Comparison of ENCODE assay signal across 8 cellular contexts in the genomic region with DNA sequence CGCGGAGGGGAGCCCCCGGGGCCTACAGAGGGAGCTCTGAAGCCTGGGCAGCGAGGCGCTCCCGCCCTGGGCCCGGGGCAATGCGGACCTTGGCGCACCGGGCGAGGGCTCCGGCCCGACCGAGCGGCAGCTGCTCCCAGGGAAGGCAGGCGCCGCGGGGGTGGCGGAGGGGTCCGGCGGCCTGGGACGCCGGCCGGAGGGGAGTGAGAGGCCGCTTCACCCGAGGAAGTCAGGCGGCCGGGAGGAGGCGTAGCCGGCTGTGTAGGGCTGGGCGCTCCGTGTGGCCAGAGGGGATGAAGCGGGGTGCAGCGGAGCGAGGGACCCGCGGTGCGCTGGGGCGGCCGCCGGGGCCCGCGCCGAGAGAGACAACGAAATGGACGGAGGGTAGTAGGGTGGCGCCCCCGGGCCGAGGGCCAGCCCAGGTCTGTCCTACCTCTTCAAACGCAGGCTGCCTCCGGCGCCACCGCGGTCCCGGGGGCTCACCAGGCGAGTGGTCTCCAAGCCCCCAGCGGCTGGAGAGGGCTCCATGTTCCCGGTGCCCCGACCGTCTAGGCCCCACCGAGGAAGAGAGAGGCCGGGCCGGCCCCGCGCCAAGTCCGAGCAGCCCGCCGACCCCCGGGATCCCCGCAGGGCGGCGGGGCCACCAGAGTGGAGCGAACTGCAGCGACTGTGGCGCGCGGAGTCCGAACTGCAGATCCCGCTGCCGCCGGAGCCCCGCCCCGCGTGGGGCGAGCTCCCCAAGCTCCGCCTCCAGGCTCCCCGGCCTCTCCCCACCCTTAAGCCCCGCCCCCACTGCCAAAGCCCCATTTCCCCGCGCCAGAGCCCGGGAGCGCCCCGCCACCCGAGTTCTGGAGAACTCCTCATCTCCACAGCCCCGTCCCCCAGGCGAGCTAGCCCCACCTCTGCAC. TPM values are rescaled to one million over a fixed set of nuclear protein-coding genes. Genes with fewer than 3 reads are reported as not detected.
DNase-seq lines count a peak whose midpoint lies in the region; ATAC-seq, FAIRE-seq and TF ChIP-seq lines count a peak whose summit lies in the region.

A gene with protein sequence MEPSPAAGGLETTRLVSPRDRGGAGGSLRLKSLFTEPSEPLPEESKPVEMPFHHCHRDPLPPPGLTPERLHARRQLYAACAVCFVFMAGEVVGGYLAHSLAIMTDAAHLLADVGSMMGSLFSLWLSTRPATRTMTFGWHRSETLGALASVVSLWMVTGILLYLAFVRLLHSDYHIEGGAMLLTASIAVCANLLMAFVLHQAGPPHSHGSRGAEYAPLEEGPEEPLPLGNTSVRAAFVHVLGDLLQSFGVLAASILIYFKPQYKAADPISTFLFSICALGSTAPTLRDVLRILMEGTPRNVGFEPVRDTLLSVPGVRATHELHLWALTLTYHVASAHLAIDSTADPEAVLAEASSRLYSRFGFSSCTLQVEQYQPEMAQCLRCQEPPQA (minus strand): TSS at position 669 of the 908 bp plus-strand sequence. CDS start 141 bp downstream, at position 528.

- no peaks in the 10 kb centered on the region for H3K9me3 Mint-ChIP-seq in progenitor cell of endocrine pancreas (ENCODE audit: low read depth)

- POLR2A ChIA-PET in AG04450 (lab: Yijun Ruan, JAX): interaction anchor here (0.6 kb wide), 1 partner anchor 9 kb away, joined by 3 read pairs; no protein-coding TSS in a partner anchor

- no peak for TF ChIP-seq CTCF in AG04450 (IDR thresholded peaks at IDR 0.05; ENCODE audit: low read depth, low read length)
- TF ChIP-seq CTCF in cardiac muscle cell (IDR thresholded peaks at IDR 0.05; ENCODE audit: low read depth, low read length): no peak
- no peak for TF ChIP-seq CTCF in progenitor cell of endocrine pancreas (IDR thresholded peaks at IDR 0.05; ENCODE audit: unreplicated experiment)
- no peak for TF ChIP-seq CTCF in upper lobe of left lung (IDR thresholded peaks at IDR 0.05)

- peak; percentile 48 to 86 for ATAC-seq in upper lobe of left lung (ENCODE audit: low FRiP score in 2 of 2)
- no peak for ATAC-seq in GM18505 (IDR thresholded peaks at IDR 0.05; ENCODE audit: unreplicated experiment)

- H3K27me3 ChIP-seq in AG04450 (ENCODE audit: control insufficient read depth, insufficient read depth, low read length) (peaks cover 75% of the 10 kb centered on the region), cardiac muscle cell (peaks cover 4% of the 10 kb centered on the region), upper lobe of left lung (peaks cover 1 to 41% (median 28%) of the 10 kb centered on the region in 4 donors)

- H3K4me3 Mint-ChIP-seq in progenitor cell of endocrine pancreas (ENCODE audit: low read depth): peak within 1 kb of the TSS; percentile 76

- 1 to 3% methylated on average over 6 to 28 of the region's 96 CpGs for WGBS in upper lobe of left lung, 2 donors

- DNase-seq in AG04450 (ENCODE audit: low read depth, low spot score) (no peak), H54 (ENCODE audit: insufficient read length, low spot score) (peak; percentile 97), RPMI8226 (peak; percentile 76), cardiac muscle cell (ENCODE audit: low read depth in 1 of 2, low spot score in 1 of 2) (peak; percentile 38 to 89), progenitor cell of endocrine pancreas (ENCODE audit: low spot score, unreplicated experiment) (peak; percentile 33), upper lobe of left lung (peak; percentile 65 to 93)
- peak; percentile 24 for DNase-seq in activated gamma-delta T cell treated with anti-CD3 and anti-CD28 coated beads, Interleukin-2, amount 50 U/mL, for 16 hours (ENCODE audit: low read depth)

- H3K4me1 Mint-ChIP-seq in progenitor cell of endocrine pancreas (ENCODE audit: low read depth): peaks cover 11% of the 10 kb centered on the region

- H3K4me1 ChIP-seq in cardiac muscle cell (ENCODE audit: low read depth) (peaks cover 23% of the 10 kb centered on the region), upper lobe of left lung (peaks cover 33 to 43% (median 36%) of the 10 kb centered on the region in 4 donors)

- H3K36me3 Mint-ChIP-seq in progenitor cell of endocrine pancreas (ENCODE audit: insufficient read depth): no peaks in the 10 kb centered on the region

- TF ChIP-seq POLR2A in H54 (IDR thresholded peaks at IDR 0.05; ENCODE audit: low read depth, low read length): 0 out of 2 replicates have a peak, but pooled peaks have one; percentile 35
- TF ChIP-seq POLR2A in upper lobe of left lung (IDR thresholded peaks at IDR 0.05): no peak
- no peak for TF ChIP-seq POLR2A in GM18505 (IDR thresholded peaks at IDR 0.05; ENCODE audit: borderline replicate concordance, extremely low read depth, insufficient read depth, insufficient read length)

- no peaks in the 10 kb centered on the region for H3K9me3 ChIP-seq in AG04450 (ENCODE audit: control insufficient read depth, insufficient read depth, low read length)
- no peaks in the 10 kb centered on the region for H3K9me3 ChIP-seq in cardiac muscle cell (ENCODE audit: low read depth)
- no peaks in the 10 kb centered on the region for H3K9me3 ChIP-seq in upper lobe of left lung

- H3K4me3 ChIP-seq in AG04450 (ENCODE audit: low read depth, low read length) (peak within 1 kb of the TSS; percentile 38), cardiac muscle cell (peak within 1 kb of the TSS; percentile 92), upper lobe of left lung (peak within 1 kb of the TSS; percentile 36 to 60 (median 51))

- peaks cover 50% of the 10 kb centered on the region for H3K27me3 Mint-ChIP-seq in progenitor cell of endocrine pancreas

- H3K27ac ChIP-seq in AG04450 (ENCODE audit: low read depth, low read length) (no peak within 1 kb of the TSS), cardiac muscle cell (peak within 1 kb of the TSS; percentile 8), upper lobe of left lung (no peak within 1 kb of the TSS)

- peaks cover 1% of the 10 kb centered on the region for H3K36me3 ChIP-seq in cardiac muscle cell
- no peaks in the 10 kb centered on the region for H3K36me3 ChIP-seq in upper lobe of left lung

- FAIRE-seq in H54 (lab: Jason Lieb, UNC): no peak

- CTCF ChIA-PET in AG04450 (lab: Charles Lee): interaction anchor here (1.0 kb wide), 1 partner anchor 16 kb away, joined by 3 read pairs; no protein-coding TSS in a partner anchor

- TF ChIP-seq EP300 in upper lobe of left lung (IDR thresholded peaks at IDR 0.05): no peak

- H3K27ac Mint-ChIP-seq in progenitor cell of endocrine pancreas: peak within 1 kb of the TSS; percentile 11

RNA-seq across cellular contexts. Expression of the gene that starts here (rescaled TPM):
- polyA plus RNA-seq in AG04450 (2011; rRNA removed) (0.04 and 0.07 TPM in 2 replicates), cardiac muscle cell (111 and 139 TPM in 2 replicates)
- polyA minus RNA-seq in AG04450 (2011; rRNA and poly(A)+ RNA removed): not detected in 2 replicates
- total RNA-seq in cardiac muscle cell (75.1 and 84.7 TPM in 2 replicates), progenitor cell of endocrine pancreas (not detected in 2 replicates), upper lobe of left lung (1 to 10 TPM in 4 of 6 donors, under 1 TPM in 2; 0.20 to 2.3 (median 1.2) TPM)

Comparison
In these comparisons a context has a peak if more than half of its experiments do, and no peak if none do; other contexts are left out.
1. RNA of the gene that starts here (total RNA-seq): 75.1 to 84.7 TPM in cardiac muscle cell; 0.20 to 2.3 TPM in upper lobe of left lung and not detected in progenitor cell of endocrine pancreas; every median in the first group is over 10 times any median in the second.
2. RNA of the gene that starts here (polyA plus RNA-seq): 111 to 139 TPM in cardiac muscle cell; 0.04 to 0.07 TPM in AG04450; every median in the first group is over 100 times any median in the second.
3. Peak in DNase-seq in progenitor cell of endocrine pancreas; RNA of the gene not detected or under 1 TPM.
4. H3K4me3 ChIP-seq: peak in every context shown above with its lines; median percentile 92 in cardiac muscle cell; 51 in upper lobe of left lung; 38 in AG04450.